ENCODE assay signal across 9 cellular contexts in genomic region chr4:39045791-39046221, GRCh38. TPM values are rescaled to one million over a fixed set of nuclear protein-coding genes. Genes with fewer than 3 reads are reported as not detected.
A peak's percentile ranks its signal among the peaks of the same experiment; 100 is the strongest.
DNase-seq lines count a peak whose midpoint lies in the region; ATAC-seq and TF ChIP-seq lines count a peak whose summit lies in the region.
"Had no signal": no experiment of that assay in that cellular context is flagged by ENCODE, and none has a peak within 500 bp of the region (broad histone marks: within the 10 kb centered on the region; RNA-seq: fewer than 3 reads in every experiment).

No MANE protein-coding gene starts in this region.

- H3K4me1 ChIP-seq in A673 (ENCODE audit: insufficient read depth, low read length, poor library complexity, severe bottlenecking), result peaks cover 13% of the 10 kb centered on the region
- H3K4me1 ChIP-seq in HCT116 (ENCODE audit: control insufficient read depth in 1 of 2, insufficient read depth in 2 of 2, low read length in 2 of 2), result peaks cover 21 to 27% of the 10 kb centered on the region in 2 experiments
- H3K4me1 ChIP-seq in thyroid gland, result peaks cover 0 to 4% of the 10 kb centered on the region in 2 donors

- H3K27ac Mint-ChIP-seq in activated naive CD8-positive, alpha-beta T cell, result peak overlapping the region; percentile 94

- BruUV-seq in A673 (replicated peaks; lab: Mats Ljungman, UMichigan), result no TSS peak
- no TSS peak for BruUV-seq in HCT116 (replicated peaks; lab: Mats Ljungman, UMichigan)

- DNase-seq in A673 (ENCODE audit: low spot score) (no peak), HCT116 (ENCODE audit: low read depth, low spot score) (no peak), iris pigment epithelial cell (ENCODE audit: low read depth) (peak; percentile 65), thyroid gland (no peak), AG20443 (ENCODE audit: low spot score) (no peak)

- intact Hi-C loops in A673 (cut with micrococcal nuclease; ENCODE audit: unreplicated experiment) (no loop called here), HCT116 (cut with micrococcal nuclease) (no loop called here), thyroid gland (cut with DNase I) (no loop called here)

- WGBS in thyroid gland, 2 donors, result 67 to 68% methylated on average over 3 of the region's 3 CpGs

- peak overlapping the region; percentile 62 for H3K9ac ChIP-seq in HCT116 (ENCODE audit: low read length)

- peak overlapping the region; percentile 88 for H3K4me2 ChIP-seq in HCT116 (ENCODE audit: low read length)

- ATAC-seq in HCT116, result no peak
- ATAC-seq in HG03095 (IDR thresholded peaks at IDR 0.05; ENCODE audit: unreplicated experiment), result no peak
- no peak for ATAC-seq in HG03196 (IDR thresholded peaks at IDR 0.05; ENCODE audit: unreplicated experiment)

- no peaks in the 10 kb centered on the region for H3K79me2 ChIP-seq in HCT116 (ENCODE audit: insufficient read depth, low read length)

- H3K27ac ChIP-seq in A673 (ENCODE audit: low read depth, low read length, poor library complexity, severe bottlenecking), result no peak overlapping the region
- H3K27ac ChIP-seq in HCT116 (ENCODE audit: low read depth, low read length), result no peak overlapping the region; the same call in 1 of the 2 replicates
- peak overlapping the region in 2 of 3 donors; percentile 77 to 87 for H3K27ac ChIP-seq in thyroid gland

- H3K36me3 ChIP-seq in A673 (ENCODE audit: insufficient read depth, low read length, poor library complexity, severe bottlenecking) (no peaks in the 10 kb centered on the region), HCT116 (ENCODE audit: control insufficient read depth in 1 of 2, insufficient read depth in 2 of 2, low read length in 2 of 2) (no peaks in the 10 kb centered on the region), thyroid gland (no peaks in the 10 kb centered on the region)

- peak overlapping the region; percentile 70 for H3K4me3 ChIP-seq in A673 (ENCODE audit: low read depth, low read length, poor library complexity, severe bottlenecking)
- H3K4me3 ChIP-seq in HCT116 (replicated peaks in 1 of 2; ENCODE audit: low read depth in 1 of 2, low read length in 2 of 2), result peak overlapping the region; percentile 59 to 66
- peak overlapping the region in 1 of 3 donors; percentile 89 for H3K4me3 ChIP-seq in thyroid gland (replicated peaks in 1 of 3)

- TF ChIP-seq POLR2A in HCT116 (IDR thresholded peaks at IDR 0.05; ENCODE audit: borderline replicate concordance, extremely low read depth, insufficient read depth, insufficient read length), result no peak
- no peak for TF ChIP-seq POLR2A in thyroid gland (IDR thresholded peaks at IDR 0.05)

- H3K36me3 Mint-ChIP-seq in activated naive CD8-positive, alpha-beta T cell, result peaks cover 2% of the 10 kb centered on the region

- TF ChIP-seq RAD21 in HCT116 (IDR thresholded peaks at IDR 0.05; ENCODE audit: low read depth), result no peak

- POLR2A ChIA-PET in A673 (lab: Charles Lee; ENCODE audit: low non-redundant PET), result no interaction called here
- POLR2A ChIA-PET in HCT116 (lab: Charles Lee), result no interaction called here

- RAD21 ChIA-PET in HCT116 (lab: Charles Lee; ENCODE audit: low non-redundant PET in 1 of 2, low total read pairs in 2 of 2, uncharacterized antibody in 2 of 2, unreplicated experiment in 2 of 2), result no interaction called here

- H4K20me1 ChIP-seq in HCT116 (ENCODE audit: insufficient read depth), result no peaks in the 10 kb centered on the region

- TF ChIP-seq CTCF in A673 (conservative IDR thresholded peaks at IDR 0.05; ENCODE audit: low read depth, low read length) (no peak), HCT116 (IDR thresholded peaks at IDR 0.05 in 2 of 3, conservative IDR thresholded peaks at IDR 0.05 in 1 of 3; ENCODE audit: borderline replicate concordance in 1 of 3, insufficient read depth in 1 of 3, low read depth in 2 of 3, low read length in 2 of 3) (no peak), thyroid gland (IDR thresholded peaks at IDR 0.05) (no peak)

- no peaks in the 10 kb centered on the region for H3K27me3 Mint-ChIP-seq in activated naive CD8-positive, alpha-beta T cell

- peaks cover 56% of the 10 kb centered on the region for H3K4me1 Mint-ChIP-seq in activated naive CD8-positive, alpha-beta T cell (ENCODE audit: low read depth)

- H3K9me2 ChIP-seq in HCT116 (ENCODE audit: insufficient read depth), result no peaks in the 10 kb centered on the region

- H3K27me3 ChIP-seq in A673 (replicated peaks; ENCODE audit: insufficient read depth, low read depth, low read length, poor library complexity) (no peaks in the 10 kb centered on the region), HCT116 (ENCODE audit: insufficient read depth, low read length) (no peaks in the 10 kb centered on the region), thyroid gland (no peaks in the 10 kb centered on the region)

- H3K9me3 ChIP-seq in A673 (ENCODE audit: low read depth, low read length, poor library complexity, severe bottlenecking) (no peaks in the 10 kb centered on the region), HCT116 (ENCODE audit: control insufficient read depth in 1 of 2, insufficient read depth in 1 of 2, low read depth in 1 of 2, low read length in 2 of 2) (no peaks in the 10 kb centered on the region), thyroid gland (no peaks in the 10 kb centered on the region)
- H3K9me3 ChIP-seq: mucosa of descending colon had no signal

- CTCF ChIA-PET in A673 (lab: Charles Lee) (no interaction called here), HCT116 (lab: Charles Lee) (interaction anchor here (1.0 kb wide), 1 partner anchor 286 kb away, joined by 3 read pairs; no protein-coding TSS in a partner anchor)

- no peaks in the 10 kb centered on the region for H3K9me3 Mint-ChIP-seq in activated naive CD8-positive, alpha-beta T cell (ENCODE audit: low read depth)

- no peak overlapping the region for H2AFZ ChIP-seq in HCT116 (ENCODE audit: low read depth, low read length, poor library complexity, severe bottlenecking)

- peak overlapping the region; percentile 94 for H3K4me3 Mint-ChIP-seq in activated naive CD8-positive, alpha-beta T cell

TF ChIP-seq in HCT116, 20 proteins besides CTCF, POLR2A, EP300 and RAD21:
- TF ChIP-seq ELF1 (IDR thresholded peaks at IDR 0.05; ENCODE audit: borderline replicate concordance, low read depth) (no peak), EZH2 (IDR thresholded peaks at IDR 0.05) (no peak), SP1 (IDR thresholded peaks at IDR 0.05; ENCODE audit: low read depth) (no peak), CBX3 (IDR thresholded peaks at IDR 0.05; ENCODE audit: low read depth) (no peak), YY1 (IDR thresholded peaks at IDR 0.05; ENCODE audit: extremely low read depth, insufficient replicate concordance, low read depth, low read length) (no peak), TCF7L2 (IDR thresholded peaks at IDR 0.05; ENCODE audit: borderline replicate concordance, extremely low read depth, insufficient read depth, insufficient read length) (no peak), JUND (IDR thresholded peaks at IDR 0.05) (no peak), SRF (IDR thresholded peaks at IDR 0.05; ENCODE audit: low read depth) (no peak), ZBTB33 (IDR thresholded peaks at IDR 0.05; ENCODE audit: extremely low read depth, insufficient replicate concordance, low read length) (no peak)
- TF ChIP-seq, protein P1, sequence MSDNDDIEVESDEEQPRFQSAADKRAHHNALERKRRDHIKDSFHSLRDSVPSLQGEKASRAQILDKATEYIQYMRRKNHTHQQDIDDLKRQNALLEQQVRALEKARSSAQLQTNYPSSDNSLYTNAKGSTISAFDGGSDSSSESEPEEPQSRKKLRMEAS (IDR thresholded peaks at IDR 0.05), result no peak
- TF ChIP-seq, protein P2, sequence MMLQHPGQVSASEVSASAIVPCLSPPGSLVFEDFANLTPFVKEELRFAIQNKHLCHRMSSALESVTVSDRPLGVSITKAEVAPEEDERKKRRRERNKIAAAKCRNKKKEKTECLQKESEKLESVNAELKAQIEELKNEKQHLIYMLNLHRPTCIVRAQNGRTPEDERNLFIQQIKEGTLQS (IDR thresholded peaks at IDR 0.05), result no peak

RNA-seq across cellular contexts. Expression of gene TMEM156, which starts 13.6 kb away (rescaled TPM):
- total RNA-seq in A673 (2021) (not detected in 2 replicates), HCT116 (2021; ENCODE audit: unreplicated experiment) (0.22 TPM), thyroid gland (under 1 TPM in 1 of 4 donors, not detected in 3; 0.33 TPM)
- polyA plus RNA-seq in HCT116 (2012), result 0.03 TPM in 1 of 2 replicates, not detected in the other

RNA-seq across cellular contexts. Expression of gene KLHL5, which starts 16.2 kb away (rescaled TPM):
- total RNA-seq in A673 (2021) (21.6 and 29.3 TPM in 2 replicates), HCT116 (2021; ENCODE audit: unreplicated experiment) (20.8 TPM), thyroid gland (10 to 100 TPM; 19.7 to 27.3 (median 24.7) TPM)
- polyA plus RNA-seq in HCT116 (2012), result 17.4 and 19.0 TPM in 2 replicates

Comparison
In these comparisons a context has a peak if more than half of its experiments do, and no peak if none do; other contexts are left out.
1. H3K27ac ChIP-seq: peak in thyroid gland (2 of 3); none in A673 (single experiment) and HCT116 (single experiment).